8 cellular contexts compared by ENCODE assay signal in genomic region chr19:35114656-35115537, GRCh38. TPM values are rescaled to one million over a fixed set of nuclear protein-coding genes. Genes with fewer than 3 reads are reported as not detected.
A peak's percentile ranks its signal among the peaks of the same experiment; 100 is the strongest.
DNase-seq lines count a peak whose midpoint lies in the region; ATAC-seq and TF ChIP-seq lines count a peak whose summit lies in the region.

No MANE protein-coding gene starts in this region.

- ATAC-seq in GM19452 (IDR thresholded peaks at IDR 0.05; ENCODE audit: unreplicated experiment) (no peak), GM21723 (IDR thresholded peaks at IDR 0.05; ENCODE audit: unreplicated experiment) (no peak)

- peak; percentile 98 for TF ChIP-seq CTCF in coronary artery (IDR thresholded peaks at IDR 0.05)

- H3K4me3 ChIP-seq in coronary artery, result peak overlapping the region; percentile 64

- peak overlapping the region in 1 of 2 donors; percentile 42 for H3K27ac ChIP-seq in coronary artery

- peak; percentile 94 for DNase-seq in ELF-1 (ENCODE audit: low read depth, low spot score)
- DNase-seq in M059J (ENCODE audit: low read depth), result peak; percentile 20
- peak; percentile 80 for DNase-seq in activated CD4-positive, alpha-beta T cell treated with anti-CD3 and anti-CD28 coated beads for 48 hours
- DNase-seq in coronary artery (ENCODE audit: low spot score), result no peak
- DNase-seq in kidney tubule cell (ENCODE audit: low spot score), result peak; percentile 30
- DNase-seq in stimulated activated CD4-positive, alpha-beta T cell treated with anti-CD3 and anti-CD28 coated beads, Interleukin-15, amount 100 ng/mL, for 48 hours (ENCODE audit: low read depth in 2 of 2), result peak; percentile 41 to 55

RNA-seq across cellular contexts. Expression of gene FXYD3, which starts 0.7 kb away (rescaled TPM):
- 0.64 TPM in 1 of 2 replicates, not detected in the other for total RNA-seq in M059J (2014; rRNA removed; shearing (Covaris generic))

RNA-seq across cellular contexts. Expression of gene LGI4, which starts 20.0 kb away (rescaled TPM):
- total RNA-seq in M059J (2014; rRNA removed; shearing (Covaris generic)), result not detected in 2 replicates

RNA-seq across cellular contexts. Expression of gene FXYD1, which starts 23.7 kb away (rescaled TPM):
- not detected in 2 replicates for total RNA-seq in M059J (2014; rRNA removed; shearing (Covaris generic))

RNA-seq across cellular contexts. Expression of gene FXYD7, which starts 28.2 kb away (rescaled TPM):
- not detected in 2 replicates for total RNA-seq in M059J (2014; rRNA removed; shearing (Covaris generic))

RNA-seq across cellular contexts. Expression of gene FXYD5, which starts 39.6 kb away (rescaled TPM):
- total RNA-seq in M059J (2014; rRNA removed; shearing (Covaris generic)), result 183 and 256 TPM in 2 replicates
